In genomic region chr16:48547530-48547929, GRCh38 we compare ENCODE assay signal across 9 cellular contexts.
"Had no signal": no experiment of that assay in that cellular context is flagged by ENCODE, and none has a peak within 500 bp of the region (broad histone marks: within the 10 kb centered on the region; RNA-seq: fewer than 3 reads in every experiment).

No MANE protein-coding gene starts in this region.

- H3K27ac ChIP-seq: foreskin keratinocyte, SK-N-MC, thoracic aorta had no signal

- ATAC-seq: activated T-cell treated with anti-CD3 and anti-CD28 coated beads, Interleukin-2, amount 50 U/mL, for 72 hours; foreskin keratinocyte; naive thymus-derived CD8-positive, alpha-beta T cell had no signal

- H3K4me3 ChIP-seq: SK-N-MC, thoracic aorta had no signal

- FAIRE-seq: small intestine had no signal

- H3K4me1 ChIP-seq: foreskin keratinocyte had no signal

- H3K9me3 ChIP-seq: thoracic aorta had no signal

- H3K27me3 ChIP-seq: foreskin keratinocyte had no signal

- DNase-seq: activated gamma-delta T cell treated with Interleukin-2 at 50 U/mL for 16 hours; activated T-cell treated with anti-CD3 and anti-CD28 coated beads, Interleukin-2, amount 50 U/mL, for 72 hours; cerebellar nuclear complex; effector memory CD4-positive, alpha-beta T cell; foreskin keratinocyte; naive thymus-derived CD8-positive, alpha-beta T cell had no signal
